Comparison of ENCODE assay signal across 13 cellular contexts in the genomic region with DNA sequence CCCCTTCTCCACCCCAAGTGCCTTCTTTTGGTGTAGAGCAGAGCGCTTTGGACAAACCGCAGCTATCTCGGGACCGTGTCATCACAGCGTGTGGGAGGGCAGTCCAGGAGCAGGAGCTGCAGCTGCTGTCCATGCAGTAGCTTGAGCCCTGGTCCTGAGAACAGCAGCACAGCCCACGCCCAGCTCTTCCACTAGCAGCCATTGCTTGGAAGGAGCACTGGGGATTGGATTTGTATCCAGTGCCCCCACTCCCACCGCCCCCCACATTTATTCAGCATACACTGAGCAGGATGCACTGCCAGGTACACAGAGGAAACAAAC.
DNase-seq lines count a peak whose midpoint lies in the region; ATAC-seq and TF ChIP-seq lines count a peak whose summit lies in the region.
"Had no signal": no experiment of that assay in that cellular context is flagged by ENCODE, and none has a peak within 500 bp of the region (broad histone marks: within the 10 kb centered on the region; RNA-seq: fewer than 3 reads in every experiment).

No MANE protein-coding gene starts in this region.

- intact Hi-C loops in right cardiac atrium (cut with DNase I) = loop anchor here in 2 of 4 donors (5.0 to 10.0 kb wide), 3 partner anchors 100 to 257 kb away; a partner anchor contains a TSS
- intact Hi-C loops in stomach (cut with DNase I; ENCODE audit: low total_unique reads) = no loop called here

- ATAC-seq in SK-N-SH treated with all-trans-retinoic acid at 6 μM for 48 hours = peak; percentile 23; the same call in 2 of the 3 replicates
- peak; percentile 35 to 38 for ATAC-seq in right cardiac atrium
- no peak for ATAC-seq in HG02840 (IDR thresholded peaks at IDR 0.05; ENCODE audit: low FRiP score, unreplicated experiment)
- ATAC-seq in activated CD8-positive, alpha-beta memory T cell treated with anti-CD3 and anti-CD28 coated beads, Interleukin-2, amount 10 ng/mL, durations not matched to agents 7 days and 5 days = no peak
- ATAC-seq: gastroesophageal sphincter had no signal

- H3K4me3 ChIP-seq in HEK293 (ENCODE audit: low read depth, low read length) = no peak overlapping the region
- H3K4me3 ChIP-seq in right cardiac atrium (ENCODE audit: low read length) = no peak overlapping the region
- no peak overlapping the region for H3K4me3 ChIP-seq in stomach
- H3K4me3 ChIP-seq: gastroesophageal sphincter had no signal

- POLR2A ChIA-PET in HEK293 (lab: Yijun Ruan, JAX) = no interaction called here

- no peak for TF ChIP-seq EP300 in stomach (IDR thresholded peaks at IDR 0.05)

- H3K27me3 Mint-ChIP-seq in activated CD8-positive, alpha-beta memory T cell treated with anti-CD3 and anti-CD28 coated beads, Interleukin-2, amount 10 ng/mL, durations not matched to agents 7 days and 5 days = no peaks in the 10 kb centered on the region

- no peak for TF ChIP-seq POLR2A in stomach (IDR thresholded peaks at IDR 0.05)

- CTCF ChIA-PET in HEK293 (lab: Yijun Ruan, JAX) = interaction anchor here (0.6 to 4.9 kb wide), 7 partner anchors 9 to 158 kb away, joined by 3 to 30 read pairs (median 4); no protein-coding TSS in a partner anchor
- CTCF ChIA-PET in activated CD8-positive, alpha-beta memory T cell treated with anti-CD3 and anti-CD28 coated beads, Interleukin-2, amount 10 ng/mL, durations not matched to agents 7 days and 5 days (lab: Charles Lee) = interaction anchor here (1.1 to 6.2 kb wide), 5 partner anchors 9 to 159 kb away, joined by 3 to 97 read pairs (median 6); no protein-coding TSS in a partner anchor

- WGBS in right cardiac atrium = 39% methylated on average over 7 of the region's 7 CpGs
- 57 to 72% (median 62%) methylated on average over 7 of the region's 7 CpGs for WGBS in stomach, 5 donors

- no peak overlapping the region for H3K27ac Mint-ChIP-seq in activated CD8-positive, alpha-beta memory T cell treated with anti-CD3 and anti-CD28 coated beads, Interleukin-2, amount 10 ng/mL, durations not matched to agents 7 days and 5 days

- no peaks in the 10 kb centered on the region for H3K36me3 Mint-ChIP-seq in activated CD8-positive, alpha-beta memory T cell treated with anti-CD3 and anti-CD28 coated beads, Interleukin-2, amount 10 ng/mL, durations not matched to agents 7 days and 5 days

- no peaks in the 10 kb centered on the region for H3K9me3 ChIP-seq in HEK293 (ENCODE audit: control insufficient read depth, insufficient read depth, low read depth, low read length)
- no peaks in the 10 kb centered on the region for H3K9me3 ChIP-seq in right cardiac atrium (ENCODE audit: control insufficient read depth, low read length)
- H3K9me3 ChIP-seq in stomach = no peaks in the 10 kb centered on the region
- H3K9me3 ChIP-seq: gastroesophageal sphincter had no signal

- H3K9me3 Mint-ChIP-seq in activated CD8-positive, alpha-beta memory T cell treated with anti-CD3 and anti-CD28 coated beads, Interleukin-2, amount 10 ng/mL, durations not matched to agents 7 days and 5 days (ENCODE audit: low read depth) = no peaks in the 10 kb centered on the region

- H3K4me3 Mint-ChIP-seq in activated CD8-positive, alpha-beta memory T cell treated with anti-CD3 and anti-CD28 coated beads, Interleukin-2, amount 10 ng/mL, durations not matched to agents 7 days and 5 days = no peak overlapping the region

- H3K27me3 ChIP-seq in right cardiac atrium (ENCODE audit: control insufficient read depth, insufficient read depth) = no peaks in the 10 kb centered on the region
- no peaks in the 10 kb centered on the region for H3K27me3 ChIP-seq in stomach
- H3K27me3 ChIP-seq: gastroesophageal sphincter had no signal

- H3K27ac ChIP-seq in HEK293 (ENCODE audit: extremely low read depth, low read depth, low read length) (no peak overlapping the region), right cardiac atrium (ENCODE audit: low read length) (no peak overlapping the region), stomach (peak overlapping the region; percentile 49 to 85 (median 78))
- H3K27ac ChIP-seq: gastroesophageal sphincter had no signal

- H3K4me1 ChIP-seq in HEK293 (ENCODE audit: control insufficient read depth, insufficient read depth, low read length) (peaks cover 8% of the 10 kb centered on the region), right cardiac atrium (ENCODE audit: control insufficient read depth, insufficient read depth, low read length) (peaks cover 31% of the 10 kb centered on the region), stomach (peaks cover 64 to 97% (median 91%) of the 10 kb centered on the region in 4 donors)

- no peak for TF ChIP-seq CTCF in HEK293 (tag by site-specific recombination; IDR thresholded peaks at IDR 0.05)
- no peak for TF ChIP-seq CTCF in stomach (IDR thresholded peaks at IDR 0.05)

- H3K36me3 ChIP-seq in HEK293 (ENCODE audit: control insufficient read depth in 2 of 2, insufficient read depth in 1 of 2, low read length in 2 of 2) (no peaks in the 10 kb centered on the region), stomach (no peaks in the 10 kb centered on the region)
- H3K36me3 ChIP-seq: gastroesophageal sphincter had no signal

- peak; percentile 36 to 70 (median 62) for DNase-seq in right cardiac atrium
- no peak for DNase-seq in stomach
- no peak for DNase-seq in activated CD4-positive, alpha-beta T cell treated with anti-CD3 and anti-CD28 coated beads, Interleukin-2, amount 50 U/mL, for 48 hours
- no peak for DNase-seq in activated CD8-positive, alpha-beta memory T cell treated with anti-CD3 and anti-CD28 coated beads, Interleukin-2, amount 10 ng/mL, durations not matched to agents 7 days and 5 days
- DNase-seq: COR-L47; NCI-H2227 treated with DMSO at 0.1 percent for 48 hours; occipital lobe; stimulated activated CD4-positive, alpha-beta T cell treated with anti-CD3 and anti-CD28 coated beads, Interleukin-4, amount 100 ng/mL, for 1 hour; stimulated activated naive CD4-positive, alpha-beta T cell treated with Interleukin-2 at 50 U/mL for 16 hours had no signal

- peaks cover 16% of the 10 kb centered on the region for H3K4me1 Mint-ChIP-seq in activated CD8-positive, alpha-beta memory T cell treated with anti-CD3 and anti-CD28 coated beads, Interleukin-2, amount 10 ng/mL, durations not matched to agents 7 days and 5 days

TF ChIP-seq in HEK293, 187 proteins besides CTCF, POLR2A, EP300 and RAD21:
- peak; percentile 26; the same call in 1 of the 2 replicates for TF ChIP-seq ZFHX2 (tag by site-specific recombination; conservative IDR thresholded peaks at IDR 0.05)
- TF ChIP-seq, protein P1, sequence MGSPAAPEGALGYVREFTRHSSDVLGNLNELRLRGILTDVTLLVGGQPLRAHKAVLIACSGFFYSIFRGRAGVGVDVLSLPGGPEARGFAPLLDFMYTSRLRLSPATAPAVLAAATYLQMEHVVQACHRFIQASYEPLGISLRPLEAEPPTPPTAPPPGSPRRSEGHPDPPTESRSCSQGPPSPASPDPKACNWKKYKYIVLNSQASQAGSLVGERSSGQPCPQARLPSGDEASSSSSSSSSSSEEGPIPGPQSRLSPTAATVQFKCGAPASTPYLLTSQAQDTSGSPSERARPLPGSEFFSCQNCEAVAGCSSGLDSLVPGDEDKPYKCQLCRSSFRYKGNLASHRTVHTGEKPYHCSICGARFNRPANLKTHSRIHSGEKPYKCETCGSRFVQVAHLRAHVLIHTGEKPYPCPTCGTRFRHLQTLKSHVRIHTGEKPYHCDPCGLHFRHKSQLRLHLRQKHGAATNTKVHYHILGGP (tag by site-specific recombination; IDR thresholded peaks at IDR 0.05) = no peak
- 0 out of 2 replicates have a peak, but pooled peaks have one; percentile 16 for TF ChIP-seq OSR2 (tag by site-specific recombination; IDR thresholded peaks at IDR 0.05)

TF ChIP-seq in SK-N-SH treated with all-trans-retinoic acid at 6 μM for 48 hours, 23 proteins besides CTCF, POLR2A, EP300 and RAD21 (continues in another document):
- TF ChIP-seq BACH2 (CRISPR knock-in tag; IDR thresholded peaks at IDR 0.05; ENCODE audit: borderline replicate concordance) = no peak
- no peak for TF ChIP-seq ZC3H10 (CRISPR knock-in tag; IDR thresholded peaks at IDR 0.05)
- TF ChIP-seq RARB (CRISPR knock-in tag; IDR thresholded peaks at IDR 0.05) = no peak
- TF ChIP-seq, protein P2, sequence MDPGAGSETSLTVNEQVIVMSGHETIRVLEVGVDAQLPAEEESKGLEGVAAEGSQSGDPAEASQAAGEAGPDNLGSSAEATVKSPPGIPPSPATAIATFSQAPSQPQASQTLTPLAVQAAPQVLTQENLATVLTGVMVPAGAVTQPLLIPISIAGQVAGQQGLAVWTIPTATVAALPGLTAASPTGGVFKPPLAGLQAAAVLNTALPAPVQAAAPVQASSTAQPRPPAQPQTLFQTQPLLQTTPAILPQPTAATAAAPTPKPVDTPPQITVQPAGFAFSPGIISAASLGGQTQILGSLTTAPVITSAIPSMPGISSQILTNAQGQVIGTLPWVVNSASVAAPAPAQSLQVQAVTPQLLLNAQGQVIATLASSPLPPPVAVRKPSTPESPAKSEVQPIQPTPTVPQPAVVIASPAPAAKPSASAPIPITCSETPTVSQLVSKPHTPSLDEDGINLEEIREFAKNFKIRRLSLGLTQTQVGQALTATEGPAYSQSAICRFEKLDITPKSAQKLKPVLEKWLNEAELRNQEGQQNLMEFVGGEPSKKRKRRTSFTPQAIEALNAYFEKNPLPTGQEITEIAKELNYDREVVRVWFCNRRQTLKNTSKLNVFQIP (CRISPR knock-in tag; IDR thresholded peaks at IDR 0.05; ENCODE audit: borderline replicate concordance, low read depth) = no peak
- TF ChIP-seq ARNTL (CRISPR knock-in tag; IDR thresholded peaks at IDR 0.05; ENCODE audit: borderline replicate concordance, low read depth) = no peak
- TF ChIP-seq PPARA (CRISPR knock-in tag; IDR thresholded peaks at IDR 0.05; ENCODE audit: borderline replicate concordance) = no peak
- TF ChIP-seq, protein P3, sequence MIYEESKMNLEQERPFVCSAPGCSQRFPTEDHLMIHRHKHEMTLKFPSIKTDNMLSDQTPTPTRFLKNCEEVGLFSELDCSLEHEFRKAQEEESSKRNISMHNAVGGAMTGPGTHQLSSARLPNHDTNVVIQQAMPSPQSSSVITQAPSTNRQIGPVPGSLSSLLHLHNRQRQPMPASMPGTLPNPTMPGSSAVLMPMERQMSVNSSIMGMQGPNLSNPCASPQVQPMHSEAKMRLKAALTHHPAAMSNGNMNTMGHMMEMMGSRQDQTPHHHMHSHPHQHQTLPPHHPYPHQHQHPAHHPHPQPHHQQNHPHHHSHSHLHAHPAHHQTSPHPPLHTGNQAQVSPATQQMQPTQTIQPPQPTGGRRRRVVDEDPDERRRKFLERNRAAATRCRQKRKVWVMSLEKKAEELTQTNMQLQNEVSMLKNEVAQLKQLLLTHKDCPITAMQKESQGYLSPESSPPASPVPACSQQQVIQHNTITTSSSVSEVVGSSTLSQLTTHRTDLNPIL (CRISPR knock-in tag; IDR thresholded peaks at IDR 0.05; ENCODE audit: low read depth) = no peak

Comparison
In these comparisons a context has a peak if more than half of its experiments do, and no peak if none do; other contexts are left out.
1. H3K27ac ChIP-seq: peak in stomach (5 of 5); none in HEK293 (single experiment) and right cardiac atrium (single experiment).
2. ATAC-seq: peak in SK-N-SH treated with all-trans-retinoic acid at 6 μM for 48 hours (single experiment) and right cardiac atrium (2 of 2); none in HG02840 (single experiment) and activated CD8-positive, alpha-beta memory T cell treated with anti-CD3 and anti-CD28 coated beads, Interleukin-2, amount 10 ng/mL, durations not matched to agents 7 days and 5 days (single experiment).
3. DNase-seq: peak in right cardiac atrium (3 of 3); none in stomach (single experiment), activated CD4-positive, alpha-beta T cell treated with anti-CD3 and anti-CD28 coated beads, Interleukin-2, amount 50 U/mL, for 48 hours (0 of 2) and activated CD8-positive, alpha-beta memory T cell treated with anti-CD3 and anti-CD28 coated beads, Interleukin-2, amount 10 ng/mL, durations not matched to agents 7 days and 5 days (single experiment).